2 cellular contexts compared by ENCODE assay signal in genomic region chr12:4751654-4752053, GRCh38.
TF ChIP-seq lines count a peak whose summit lies in the region.

No MANE protein-coding gene starts in this region.

TF ChIP-seq in A549, 52 proteins besides CTCF, POLR2A, EP300 and RAD21:
- TF ChIP-seq REST (IDR thresholded peaks at IDR 0.05), result peak; percentile 71; the same call in 1 of the 2 replicates

TF ChIP-seq in HEK293, 187 proteins besides CTCF, POLR2A, EP300 and RAD21:
- TF ChIP-seq REST (tag by site-specific recombination; IDR thresholded peaks at IDR 0.05), result peak; percentile 83
